9 cellular contexts compared by ENCODE assay signal in the genomic region with DNA sequence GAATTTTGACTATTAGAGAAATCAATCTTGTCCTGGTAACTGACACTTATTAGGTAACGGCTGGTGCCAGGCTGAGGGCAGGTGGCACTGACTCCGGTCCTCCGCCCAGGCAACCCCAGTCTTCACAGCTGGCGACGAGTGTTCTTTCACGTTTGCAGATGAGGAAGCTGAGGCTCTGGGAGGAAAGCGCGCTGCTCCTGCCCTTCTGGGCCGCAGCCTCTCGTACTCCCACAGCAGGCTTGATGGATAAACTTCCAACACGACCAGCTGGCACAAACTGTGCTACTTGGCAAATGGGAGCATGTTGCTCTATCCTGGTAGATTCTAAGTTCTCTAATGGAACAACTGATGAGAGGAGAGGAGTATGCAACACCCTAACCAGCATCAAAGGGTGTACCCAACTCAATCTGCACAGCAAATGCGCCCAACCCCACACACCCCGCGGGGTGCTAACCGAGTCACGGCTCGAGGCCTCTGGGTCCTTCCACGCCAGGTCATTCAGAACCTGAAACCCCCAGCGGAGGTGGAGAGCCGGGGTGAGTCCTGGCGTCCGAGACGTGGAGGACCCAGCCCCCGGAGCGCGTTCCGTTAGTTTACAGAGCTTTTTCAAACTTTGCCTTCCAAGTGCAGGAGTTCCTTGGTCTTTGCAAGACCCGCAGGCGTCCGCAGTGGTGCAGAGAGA. TPM values are rescaled to one million over a fixed set of nuclear protein-coding genes. Genes with fewer than 3 reads are reported as not detected.
DNase-seq lines count a peak whose midpoint lies in the region; ATAC-seq and TF ChIP-seq lines count a peak whose summit lies in the region.
"Had no signal": no experiment of that assay in that cellular context is flagged by ENCODE, and none has a peak within 500 bp of the region (broad histone marks: within the 10 kb centered on the region; RNA-seq: fewer than 3 reads in every experiment).

No MANE protein-coding gene starts in this region.

- CTCF ChIA-PET in CD4-positive, alpha-beta memory T cell (lab: Charles Lee; ENCODE audit: partially characterized antibody): no interaction called here

- peaks cover 4 to 19% (median 12%) of the 10 kb centered on the region in 4 donors for H3K4me1 Mint-ChIP-seq in CD4-positive, alpha-beta memory T cell

- no peaks in the 10 kb centered on the region for H3K36me3 Mint-ChIP-seq in CD4-positive, alpha-beta memory T cell

- POLR2A ChIA-PET in CD4-positive, alpha-beta memory T cell (lab: Charles Lee; ENCODE audit: partially characterized antibody): no interaction called here

- H3K9ac ChIP-seq in SK-N-MC (ENCODE audit: insufficient read length): no peak overlapping the region

- no peaks in the 10 kb centered on the region for H3K36me3 ChIP-seq in CD4-positive, alpha-beta memory T cell (ENCODE audit: insufficient read depth, low read length)
- H3K36me3 ChIP-seq in SK-N-MC (ENCODE audit: insufficient read depth, low read length) (no peaks in the 10 kb centered on the region), psoas muscle (ENCODE audit: insufficient read depth in 1 of 2, low read depth in 1 of 2) (no peaks in the 10 kb centered on the region)

- H3K9me3 ChIP-seq in CD4-positive, alpha-beta memory T cell (ENCODE audit: control insufficient read depth in 1 of 2, low read length in 2 of 2): no peaks in the 10 kb centered on the region
- H3K9me3 ChIP-seq in SK-N-MC (ENCODE audit: low read depth, low read length) (no peaks in the 10 kb centered on the region), right cardiac atrium (ENCODE audit: control insufficient read depth, low read length) (no peaks in the 10 kb centered on the region), psoas muscle (no peaks in the 10 kb centered on the region)

- H3K9me3 Mint-ChIP-seq in CD4-positive, alpha-beta memory T cell: no peaks in the 10 kb centered on the region

- H3K27ac Mint-ChIP-seq in CD4-positive, alpha-beta memory T cell: no peak overlapping the region

- peak overlapping the region; percentile 13 to 75 (median 58) for H3K4me3 Mint-ChIP-seq in CD4-positive, alpha-beta memory T cell

- DNase-seq in CD4-positive, alpha-beta memory T cell: no peak
- no peak for DNase-seq in SK-N-MC (ENCODE audit: low read depth, low spot score)
- DNase-seq in right cardiac atrium: no peak
- DNase-seq in psoas muscle: no peak
- DNase-seq in MV-4-11 (lab: John Stamatoyannopoulos, UW): no peak
- DNase-seq in COR-L47 (lab: John Stamatoyannopoulos, UW): no peak
- no peak for DNase-seq in activated effector memory CD4-positive, alpha-beta T cell treated with anti-CD3 and anti-CD28 coated beads, Interleukin-2, amount 50 U/mL, for 16 hours
- DNase-seq: activated CD4-positive, alpha-beta T cell treated with anti-CD3 and anti-CD28 coated beads for 4 hours had no signal

- ATAC-seq in right cardiac atrium: no peak
- peak in 1 of 4 donors; percentile 11 for ATAC-seq in psoas muscle
- no peak for ATAC-seq in GM19397 (IDR thresholded peaks at IDR 0.05; ENCODE audit: unreplicated experiment)

- peaks cover 32 to 38% of the 10 kb centered on the region in 2 donors for H3K27me3 Mint-ChIP-seq in CD4-positive, alpha-beta memory T cell

- intact Hi-C loops in CD4-positive, alpha-beta memory T cell (cut with micrococcal nuclease): no loop called here
- intact Hi-C loops in right cardiac atrium (cut with DNase I): no loop called here
- intact Hi-C loops in psoas muscle (cut with DNase I): loop anchor here in 1 of 2 donors (5.0 kb wide), 1 partner anchor 229 kb away; no protein-coding TSS in a partner anchor

- no peak overlapping the region for H3K27ac ChIP-seq in CD4-positive, alpha-beta memory T cell (ENCODE audit: low read depth, low read length)
- H3K27ac ChIP-seq in SK-N-MC (no peak overlapping the region), right cardiac atrium (ENCODE audit: low read length) (no peak overlapping the region), psoas muscle (peak overlapping the region; percentile 82)

- TF ChIP-seq CTCF in psoas muscle (IDR thresholded peaks at IDR 0.05): no peak

- no peak overlapping the region for H3K4me3 ChIP-seq in CD4-positive, alpha-beta memory T cell (ENCODE audit: low read length in 2 of 2)
- H3K4me3 ChIP-seq in SK-N-MC (peak overlapping the region; percentile 82), right cardiac atrium (ENCODE audit: low read length) (peak overlapping the region; percentile 60), psoas muscle (peak overlapping the region; percentile 79)

- H3K4me1 ChIP-seq in CD4-positive, alpha-beta memory T cell (ENCODE audit: insufficient read depth, low read length): peaks cover 7% of the 10 kb centered on the region
- no peaks in the 10 kb centered on the region for H3K4me1 ChIP-seq in right cardiac atrium (ENCODE audit: control insufficient read depth, insufficient read depth, low read length)
- H3K4me1 ChIP-seq in psoas muscle: peaks cover 25% of the 10 kb centered on the region

- WGBS in right cardiac atrium: 36% methylated on average over 30 of the region's 30 CpGs
- 18 to 30% (median 19%) methylated on average over 29 to 30 of the region's 30 CpGs for WGBS in psoas muscle, 3 donors

- peaks cover 27% of the 10 kb centered on the region for H3K27me3 ChIP-seq in CD4-positive, alpha-beta memory T cell (ENCODE audit: insufficient read depth, low read length)
- H3K27me3 ChIP-seq in right cardiac atrium (ENCODE audit: control insufficient read depth, insufficient read depth) (no peaks in the 10 kb centered on the region), psoas muscle (ENCODE audit: insufficient read depth in 3 of 3, low read length in 2 of 3) (no peaks in the 10 kb centered on the region)

RNA-seq across cellular contexts. Expression of gene SLC47A1, which starts 0.5 kb away (rescaled TPM):
- total RNA-seq in CD4-positive, alpha-beta memory T cell: under 1 TPM in 1 of 2 experiments, not detected in 1; 0.25 TPM
- polyA plus RNA-seq in CD4-positive, alpha-beta memory T cell: not detected
- 1 to 10 TPM; 1.6 to 2.5 (median 2.1) TPM for total RNA-seq in right cardiac atrium
- polyA plus RNA-seq in right cardiac atrium: 0.77 TPM
- 10 to 100 TPM; 27.7 to 57.3 (median 42.8) TPM for total RNA-seq in psoas muscle
- polyA plus RNA-seq in psoas muscle: 10 to 100 TPM; 13.0 to 29.1 (median 20.7) TPM

Comparison
In these comparisons a context has a peak if more than half of its experiments do, and no peak if none do; other contexts are left out.
1. H3K4me3 ChIP-seq: peak in SK-N-MC (single experiment), right cardiac atrium (single experiment) and psoas muscle (single experiment); none in CD4-positive, alpha-beta memory T cell (0 of 2).
2. RNA of gene SLC47A1, which starts 0.5 kb away (total RNA-seq): 27.7 to 57.3 TPM in psoas muscle; 1.6 to 2.5 TPM in right cardiac atrium and 0.25 TPM in CD4-positive, alpha-beta memory T cell; every median in the first group is over 4 times any median in the second.